26 cellular contexts compared by ENCODE assay signal in genomic region chr3:12793701-12794100, GRCh38. TPM values are rescaled to one million over a fixed set of nuclear protein-coding genes. Genes with fewer than 3 reads are reported as not detected.
"Had no signal": no experiment of that assay in that cellular context is flagged by ENCODE, and none has a peak within 500 bp of the region (broad histone marks: within the 10 kb centered on the region; RNA-seq: fewer than 3 reads in every experiment).

No MANE protein-coding gene starts in this region.

- H3K4me2 ChIP-seq: SK-N-SH had no signal

- H3K9me3 ChIP-seq: body of pancreas, breast epithelium, MG63, Peyer's patch, SJSA1, SK-N-SH had no signal

- H3K27ac ChIP-seq: body of pancreas, breast epithelium, Peyer's patch, SJSA1 had no signal

- H3K27me3 ChIP-seq: body of pancreas, breast epithelium, MG63, Peyer's patch, SJSA1 had no signal

- H3K36me3 ChIP-seq: breast epithelium, MG63, Peyer's patch, SJSA1 had no signal

- DNase-seq: activated CD4-positive, alpha-beta T cell treated with anti-CD3 and anti-CD28 coated beads, Interleukin-2, amount 10 ng/mL, durations not matched to agents 7 days and 5 days; activated CD4-positive, alpha-beta T cell treated with anti-CD3 and anti-CD28 coated beads, Interleukin-2, amount 50 U/mL, for 48 hours; activated CD8-positive, alpha-beta T cell treated with anti-CD3 and anti-CD28 coated beads, Interleukin-2, amount 10 ng/mL, durations not matched to agents 7 days and 5 days; activated gamma-delta T cell; activated naive CD4-positive, alpha-beta T cell treated with Interleukin-2 at 50 U/mL for 16 hours; activated naive CD8-positive, alpha-beta T cell treated with anti-CD3 and anti-CD28 coated beads, Interleukin-2, amount 10 ng/mL, durations not matched to agents 7 days and 5 days; activated T-cell treated with anti-CD3 and anti-CD28 coated beads, Interleukin-2, amount 50 U/mL, for 24 hours; body of pancreas; Kasumi-1; MG63; NCI-H1048; NCI-H1436 treated with DMSO at 0.1 percent for 48 hours; NCI-H1694 treated with DMSO at 0.1 percent for 48 hours; NCI-H2029; NCI-H510A; NCI-H526; NCI-H748 treated with DMSO at 0.1 percent for 48 hours; NK-92 treated with Interleukin-12 subunit alpha and Interleukin-12 subunit beta, amount 100 ng/mL, for 24 hours; PC-3; RPMI8226; SHP77 treated with DMSO at 0.1 percent for 48 hours; SK-N-SH had no signal

- H3K4me1 ChIP-seq: breast epithelium had no signal

- H3K9ac ChIP-seq: SK-N-SH had no signal

- H3K4me3 ChIP-seq: body of pancreas, breast epithelium, MG63, Peyer's patch, SJSA1 had no signal

RNA-seq across cellular contexts. Expression of gene TMEM40, which starts 34.6 kb away (rescaled TPM):
- total RNA-seq: activated CD4-positive, alpha-beta T cell treated with anti-CD3 and anti-CD28 coated beads, Interleukin-2, amount 10 ng/mL, durations not matched to agents 7 days and 5 days; activated CD8-positive, alpha-beta T cell treated with anti-CD3 and anti-CD28 coated beads, Interleukin-2, amount 10 ng/mL, durations not matched to agents 7 days and 5 days; activated naive CD8-positive, alpha-beta T cell treated with anti-CD3 and anti-CD28 coated beads, Interleukin-2, amount 10 ng/mL, durations not matched to agents 7 days and 5 days; activated T-helper 2 cell treated with anti-CD3 and anti-CD28 coated beads, Interferon-gamma antibody, Interleukin-2, Interleukin-4, amounts not matched to agents 10 μg/mL and 5 μg/mL and 100 μg/mL, durations not matched to agents 14 hours and 24 hours and 36 hours; body of pancreas; Peyer's patch; SJSA1 had no signal
